ENCODE assay signal across 19 cellular contexts in genomic region chr6:167177271-167177670, GRCh38. TPM values are rescaled to one million over a fixed set of nuclear protein-coding genes. Genes with fewer than 3 reads are reported as not detected.
"Had no signal": no experiment of that assay in that cellular context is flagged by ENCODE, and none has a peak within 500 bp of the region (broad histone marks: within the 10 kb centered on the region; RNA-seq: fewer than 3 reads in every experiment).

No MANE protein-coding gene starts in this region.

RNA-seq across cellular contexts. Expression of gene GPR31, which starts 19.5 kb away (rescaled TPM):
- total RNA-seq: activated naive CD4-positive, alpha-beta T cell treated with anti-CD3 and anti-CD28 coated beads for 36 hours; activated naive CD4-positive, alpha-beta T cell treated with anti-CD3 and anti-CD28 coated beads, Interleukin-2, amount 50 U/mL, for 72 hours; activated naive CD8-positive, alpha-beta T cell treated with anti-CD3 and anti-CD28 coated beads for 36 hours; activated naive CD8-positive, alpha-beta T cell treated with anti-CD3 and anti-CD28 coated beads, Interleukin-2, amount 10 ng/mL, durations not matched to agents 7 days and 5 days; activated T-cell treated with anti-CD3 and anti-CD28 coated beads, Interleukin-2, amount 50 U/mL, for 4 hours; activated T-cell treated with anti-CD3 and anti-CD28 coated beads, Interleukin-2, amount 50 U/mL, for 72 hours; activated T-helper 1 cell treated with anti-CD3 and anti-CD28 coated beads, Interleukin-12 subunit alpha, Interleukin-12 subunit beta, Interleukin-2, Interleukin-4 antibody, amounts not matched to agents 30 ng/mL and 10 ng/mL and 1 ng/mL, durations not matched to agents 14 hours and 24 hours and 36 hours; activated T-helper 17 cell treated with anti-CD3 and anti-CD28 coated beads, Interleukin-2, amount 50 U/mL, for 72 hours; activated T-helper 2 cell treated with anti-CD3 and anti-CD28 coated beads, Interferon-gamma antibody, Interleukin-2, Interleukin-4, amounts not matched to agents 10 μg/mL and 5 μg/mL and 100 μg/mL, durations not matched to agents 14 hours and 24 hours and 36 hours; adrenal gland; aorta; ascending aorta; astrocyte; body of pancreas; breast epithelium; bronchial epithelial cell; cardiac muscle cell; cardiac septum; cerebellum had no signal

RNA-seq across cellular contexts. Expression of gene CCR6, which starts 54.4 kb away (rescaled TPM):
- total RNA-seq: activated naive CD4-positive, alpha-beta T cell treated with anti-CD3 and anti-CD28 coated beads, Interleukin-2, amount 50 U/mL, for 72 hours; activated T-helper 1 cell treated with anti-CD3 and anti-CD28 coated beads, Interleukin-12 subunit alpha, Interleukin-12 subunit beta, Interleukin-2, Interleukin-4 antibody, amounts not matched to agents 30 ng/mL and 10 ng/mL and 1 ng/mL, durations not matched to agents 14 hours and 24 hours and 36 hours; activated T-helper 2 cell treated with anti-CD3 and anti-CD28 coated beads, Interferon-gamma antibody, Interleukin-2, Interleukin-4, amounts not matched to agents 10 μg/mL and 5 μg/mL and 100 μg/mL, durations not matched to agents 14 hours and 24 hours and 36 hours; adrenal gland; ascending aorta; astrocyte; body of pancreas; bronchial epithelial cell; cardiac muscle cell; cardiac septum; cerebellum had no signal
